ENCODE assay signal across 12 cellular contexts in genomic region chr5:82313016-82313415, GRCh38. TPM values are rescaled to one million over a fixed set of nuclear protein-coding genes. Genes with fewer than 3 reads are reported as not detected.
A peak's percentile ranks its signal among the peaks of the same experiment; 100 is the strongest.
DNase-seq lines count a peak whose midpoint lies in the region; ATAC-seq and TF ChIP-seq lines count a peak whose summit lies in the region.
"Had no signal": no experiment of that assay in that cellular context is flagged by ENCODE, and none has a peak within 500 bp of the region (broad histone marks: within the 10 kb centered on the region; RNA-seq: fewer than 3 reads in every experiment).

No MANE protein-coding gene starts in this region.

- 69 to 78% methylated on average over 4 to 5 of the region's 5 CpGs for WGBS in mesodermal cell (ENCODE audit: insufficient coverage in 2 of 2), 2 experiments

- TF ChIP-seq CTCF in coronary artery (IDR thresholded peaks at IDR 0.05) (no peak), HFFc6 (IDR thresholded peaks at IDR 0.05) (no peak)

- peaks cover 5% of the 10 kb centered on the region for H3K27me3 Mint-ChIP-seq in HFFc6 (ENCODE audit: insufficient read depth)
- H3K27me3 Mint-ChIP-seq: brain, naive B cell had no signal

- H3K9me3 Mint-ChIP-seq in HFFc6, result no peaks in the 10 kb centered on the region

- H3K4me3 Mint-ChIP-seq in HFFc6, result no peak overlapping the region
- H3K4me3 Mint-ChIP-seq: brain, naive B cell had no signal

- H3K27ac ChIP-seq in coronary artery (peak overlapping the region; percentile 63 to 90), mesodermal cell (ENCODE audit: low read depth, low read length, severe bottlenecking) (peak overlapping the region; percentile 18), SJCRH30 (no peak overlapping the region)
- H3K27ac ChIP-seq: A549 had no signal

- H3K4me1 Mint-ChIP-seq in HFFc6 (ENCODE audit: low read depth), result peaks cover 18% of the 10 kb centered on the region
- H3K4me1 Mint-ChIP-seq: naive B cell had no signal

- H3K4me1 ChIP-seq in mesodermal cell (ENCODE audit: control insufficient read depth, insufficient read depth, low read length, poor library complexity, severe bottlenecking) (peaks cover 13% of the 10 kb centered on the region), SJCRH30 (peaks cover 3% of the 10 kb centered on the region)
- H3K4me1 ChIP-seq: A549 had no signal

- H3K9me3 ChIP-seq in mesodermal cell (ENCODE audit: control insufficient read depth, low read length), result peaks cover 6% of the 10 kb centered on the region
- H3K9me3 ChIP-seq in SJCRH30 (replicated peaks), result no peaks in the 10 kb centered on the region
- H3K9me3 ChIP-seq: A549 had no signal

- H3K27ac Mint-ChIP-seq in HFFc6, result no peak overlapping the region

- DNase-seq in A172 (ENCODE audit: low spot score) (peak; percentile 62), LoVo (ENCODE audit: low spot score) (peak; percentile 77), coronary artery (ENCODE audit: low spot score) (no peak), HFFc6 (no peak), H4 (ENCODE audit: low spot score) (no peak), SJCRH30 (no peak)
- DNase-seq: kidney, naive B cell had no signal

- ATAC-seq in GM21737 (IDR thresholded peaks at IDR 0.05; ENCODE audit: unreplicated experiment), result no peak

- H3K27me3 ChIP-seq in SJCRH30, result no peaks in the 10 kb centered on the region

- H3K36me3 Mint-ChIP-seq in HFFc6 (ENCODE audit: low read depth), result no peaks in the 10 kb centered on the region

- peak overlapping the region; percentile 59 for H3K4me3 ChIP-seq in coronary artery
- no peak overlapping the region for H3K4me3 ChIP-seq in mesodermal cell (ENCODE audit: extremely low read depth, insufficient read depth, low read length, poor library complexity, severe bottlenecking)
- no peak overlapping the region for H3K4me3 ChIP-seq in SJCRH30
- H3K4me3 ChIP-seq: A549 had no signal

- no peaks in the 10 kb centered on the region for H3K36me3 ChIP-seq in mesodermal cell (ENCODE audit: control insufficient read depth, insufficient read depth, low read length)
- no peaks in the 10 kb centered on the region for H3K36me3 ChIP-seq in SJCRH30

RNA-seq across cellular contexts. Expression of gene RPS23, which starts 34.9 kb away (rescaled TPM):
- total RNA-seq in A172 (2014; rRNA removed; shearing (Covaris generic)), result 3,037 and 3,232 TPM in 2 replicates
- polyA plus RNA-seq in mesodermal cell (2013, experiment 1 of 2), result 2,481 TPM
- 2,521 TPM for polyA plus RNA-seq in mesodermal cell (2013, experiment 2 of 2)
- 1,000 to 10,000 TPM; 1,416 to 1,929 (median 1,647) TPM for total RNA-seq in HFFc6 (2021; fragmentation: NEBNext Ultra II Directional; extraction: Animal tissue kit (Norgen Biotek cat#: 25700))
- 6,471 and 6,516 TPM in 2 replicates for total RNA-seq in H4 (2014; rRNA removed; shearing (Covaris generic))
- total RNA-seq in SJCRH30 (2014; rRNA removed; shearing (Covaris generic)), result 6,023 and 7,073 TPM in 2 replicates

Comparison
In these comparisons a context has a peak if more than half of its experiments do, and no peak if none do; other contexts are left out.
1. DNase-seq: peak in A172 (single experiment) and LoVo (single experiment); none in coronary artery (single experiment), HFFc6 (single experiment), H4 (single experiment) and SJCRH30 (0 of 2).